1 cellular context compared by ENCODE assay signal in genomic region chr6:44002591-44003344, GRCh38.
TF ChIP-seq lines count a peak whose summit lies in the region.

No MANE protein-coding gene starts in this region.

TF ChIP-seq in HEK293, 187 proteins besides CTCF, POLR2A, EP300 and RAD21 (continued from another document):
- TF ChIP-seq PRDM10 (tag by site-specific recombination; IDR thresholded peaks at IDR 0.05) (peak; percentile 56), ZFHX2 (tag by site-specific recombination; conservative IDR thresholded peaks at IDR 0.05) (peak; percentile 85), BCL11B (tag by site-specific recombination; IDR thresholded peaks at IDR 0.05; ENCODE audit: low read depth) (no peak), ZNF23 (tag by site-specific recombination; IDR thresholded peaks at IDR 0.05; ENCODE audit: borderline replicate concordance) (no peak), IKZF3 (tag by site-specific recombination; IDR thresholded peaks at IDR 0.05) (peak; percentile 22; the same call in 1 of the 2 replicates), PRDM2 (tag by site-specific recombination; IDR thresholded peaks at IDR 0.05; ENCODE audit: borderline replicate concordance) (no peak), TCF7L2 (IDR thresholded peaks at IDR 0.05; ENCODE audit: borderline replicate concordance, low read depth, low read length) (no peak), HIC1 (tag by site-specific recombination; IDR thresholded peaks at IDR 0.05) (0 out of 2 replicates have a peak, but pooled peaks have one; percentile 49), ZBTB48 (tag by site-specific recombination; IDR thresholded peaks at IDR 0.05) (no peak), ZBTB20 (tag by site-specific recombination; IDR thresholded peaks at IDR 0.05) (peak; percentile 85), SP7 (tag by site-specific recombination; IDR thresholded peaks at IDR 0.05) (peak; percentile 98), ATF2 (tag by site-specific recombination; IDR thresholded peaks at IDR 0.05; ENCODE audit: low read depth) (no peak), ZNF561 (tag by site-specific recombination; IDR thresholded peaks at IDR 0.05; ENCODE audit: borderline replicate concordance) (peak; percentile 72; the same call in 1 of the 2 replicates), KLF16 (tag by site-specific recombination; IDR thresholded peaks at IDR 0.05) (peak; percentile 22; the same call in 1 of the 2 replicates), ZNF174 (tag by site-specific recombination; IDR thresholded peaks at IDR 0.05) (no peak), ZSCAN4 (tag by site-specific recombination; IDR thresholded peaks at IDR 0.05) (no peak), SALL2 (tag by site-specific recombination; IDR thresholded peaks at IDR 0.05; ENCODE audit: borderline replicate concordance) (no peak), AEBP2 (tag by site-specific recombination; IDR thresholded peaks at IDR 0.05; ENCODE audit: borderline replicate concordance) (no peak), ZNF223 (tag by site-specific recombination; IDR thresholded peaks at IDR 0.05) (no peak), ZNF837 (tag by site-specific recombination; IDR thresholded peaks at IDR 0.05) (no peak), REPIN1 (tag by site-specific recombination; IDR thresholded peaks at IDR 0.05; ENCODE audit: low read depth) (no peak), SP3 (tag by site-specific recombination; IDR thresholded peaks at IDR 0.05) (peak; percentile 59), ZNF114 (tag by site-specific recombination; IDR thresholded peaks at IDR 0.05) (no peak), ZNF521 (tag by site-specific recombination; IDR thresholded peaks at IDR 0.05) (no peak), GLI4 (tag by site-specific recombination; IDR thresholded peaks at IDR 0.05) (no peak), ZNF510 (tag by site-specific recombination; IDR thresholded peaks at IDR 0.05; ENCODE audit: insufficient replicate concordance) (no peak), ZBTB21 (tag by site-specific recombination; IDR thresholded peaks at IDR 0.05) (no peak), ZFP37 (tag by site-specific recombination; IDR thresholded peaks at IDR 0.05) (no peak), ZNF707 (tag by site-specific recombination; IDR thresholded peaks at IDR 0.05) (no peak), ZSCAN16 (tag by site-specific recombination; IDR thresholded peaks at IDR 0.05) (no peak), RBAK (tag by site-specific recombination; IDR thresholded peaks at IDR 0.05) (no peak), ZNF211 (tag by site-specific recombination; IDR thresholded peaks at IDR 0.05; ENCODE audit: low read depth) (no peak), ZNF513 (tag by site-specific recombination; IDR thresholded peaks at IDR 0.05) (no peak), ZNF529 (tag by site-specific recombination; IDR thresholded peaks at IDR 0.05; ENCODE audit: insufficient replicate concordance) (no peak), ZNF362 (tag by site-specific recombination; IDR thresholded peaks at IDR 0.05) (no peak)
